Comparison of ENCODE assay signal across 8 cellular contexts in genomic region chr7:149790146-149790548, GRCh38. TPM values are rescaled to one million over a fixed set of nuclear protein-coding genes. Genes with fewer than 3 reads are reported as not detected.
A peak's percentile ranks its signal among the peaks of the same experiment; 100 is the strongest.
DNase-seq lines count a peak whose midpoint lies in the region; ATAC-seq and TF ChIP-seq lines count a peak whose summit lies in the region.

No MANE protein-coding gene starts in this region.

- CTCF ChIA-PET in BJ (lab: Yijun Ruan, JAX) (interaction anchor here (1.6 kb wide), 1 partner anchor 17 kb away, joined by 3 read pairs; no protein-coding TSS in a partner anchor), mammary epithelial cell (lab: Charles Lee; ENCODE audit: low non-redundant PET) (no interaction called here)

- no peaks in the 10 kb centered on the region for H3K9me3 ChIP-seq in HUES64 (ENCODE audit: insufficient read depth, low read depth, low read length)
- H3K9me3 ChIP-seq in mammary epithelial cell (replicated peaks; ENCODE audit: insufficient read depth, low read length), result no peaks in the 10 kb centered on the region

- H3K27me3 ChIP-seq in BJ (ENCODE audit: control insufficient read depth, insufficient read depth, low read length) (no peaks in the 10 kb centered on the region; the same call in none of the 2 replicates), HUES64 (ENCODE audit: insufficient read depth, low read length) (peaks cover 52% of the 10 kb centered on the region), mammary epithelial cell (ENCODE audit: insufficient read depth, low read length) (peaks cover 7% of the 10 kb centered on the region)

- no TSS peak for BruUV-seq in mammary epithelial cell (replicated peaks; lab: Mats Ljungman, UMichigan)

- in situ Hi-C loops in mammary epithelial cell (cut with MboI; ENCODE audit: low sequenced_read_pairs in 2 of 2), result no loop called here

- no peaks in the 10 kb centered on the region for H3K79me2 ChIP-seq in mammary epithelial cell (ENCODE audit: insufficient read depth, low read length)

- no peak overlapping the region for H3K9ac ChIP-seq in HUES64 (ENCODE audit: low read depth, low read length)
- H3K9ac ChIP-seq in mammary epithelial cell (ENCODE audit: insufficient read depth, low read length), result no peak overlapping the region

- no peak overlapping the region for H3K4me3 ChIP-seq in BJ (ENCODE audit: low read depth, low read length)
- peak overlapping the region; percentile 43 for H3K4me3 ChIP-seq in HUES64 (ENCODE audit: low read length)
- no peak overlapping the region for H3K4me3 ChIP-seq in mammary epithelial cell (replicated peaks in 1 of 3; ENCODE audit: insufficient read depth in 1 of 3, low read depth in 2 of 3, low read length in 3 of 3)

- H3K4me2 ChIP-seq in mammary epithelial cell (ENCODE audit: insufficient read depth, low read depth, low read length), result no peak overlapping the region

- dilution Hi-C loops in mammary epithelial cell (cut with HindIII; ENCODE audit: low sequenced_read_pairs), result no loop called here

- H3K36me3 ChIP-seq in BJ (ENCODE audit: control insufficient read depth, insufficient read depth, low read length) (no peaks in the 10 kb centered on the region), HUES64 (ENCODE audit: insufficient read depth, low read length) (no peaks in the 10 kb centered on the region), mammary epithelial cell (ENCODE audit: insufficient read depth, low read length) (no peaks in the 10 kb centered on the region)

- POLR2A ChIA-PET in BJ (lab: Charles Lee), result no interaction called here

- ATAC-seq in GM21423 (IDR thresholded peaks at IDR 0.05; ENCODE audit: unreplicated experiment) (no peak), GM21825 (IDR thresholded peaks at IDR 0.05; ENCODE audit: unreplicated experiment) (no peak), GM21390 (IDR thresholded peaks at IDR 0.05; ENCODE audit: unreplicated experiment) (no peak)

- intact Hi-C loops in mammary epithelial cell (cut with micrococcal nuclease), result no loop called here

- WGBS in HUES64, result 3% methylated on average over 56 of the region's 56 CpGs
- WGBS in mammary epithelial cell (ENCODE audit: low coverage, missing lambda C conversion rate), result 92% methylated on average over 2 of the region's 56 CpGs

- H4K20me1 ChIP-seq in mammary epithelial cell (ENCODE audit: insufficient read depth, low read length), result no peaks in the 10 kb centered on the region

- H3K4me1 ChIP-seq in HUES64 (ENCODE audit: insufficient read depth, low read length), result no peaks in the 10 kb centered on the region
- peaks cover 6% of the 10 kb centered on the region for H3K4me1 ChIP-seq in mammary epithelial cell (ENCODE audit: insufficient read depth, low read length)

- DNase-seq in BJ (ENCODE audit: low read depth) (no peak), mammary epithelial cell (no peak), lung microvascular endothelial cell (ENCODE audit: low read depth in 2 of 2) (peak; percentile 25 to 61), T1000 (lab: John Stamatoyannopoulos, UW) (no peak)

- H2AFZ ChIP-seq in mammary epithelial cell (ENCODE audit: low read depth, low read length), result no peak overlapping the region

- H3K27ac ChIP-seq in HUES64 (ENCODE audit: low read depth, low read length), result no peak overlapping the region
- H3K27ac ChIP-seq in mammary epithelial cell (ENCODE audit: insufficient read depth, low read depth, low read length), result no peak overlapping the region

- TF ChIP-seq CTCF in BJ (IDR thresholded peaks at IDR 0.05; ENCODE audit: insufficient read depth, low read depth, low read length) (0 out of 2 replicates have a peak, but pooled peaks have one; percentile 17), mammary epithelial cell (conservative IDR thresholded peaks at IDR 0.05 in 1 of 2, IDR thresholded peaks at IDR 0.05 in 1 of 2; ENCODE audit: extremely low read depth in 1 of 2, insufficient read depth in 1 of 2, low read depth in 1 of 2, low read length in 2 of 2) (peak; percentile 14 to 38)

RNA-seq across cellular contexts. Expression of gene ZNF467, which starts 16.8 kb away (rescaled TPM):
- polyA plus RNA-seq in BJ (2011; rRNA removed) (0.92 and 1.6 TPM in 2 replicates), mammary epithelial cell (0.28 TPM)
- 0.36 and 0.47 TPM in 2 replicates for polyA minus RNA-seq in BJ (2011; rRNA and poly(A)+ RNA removed)
- 1.0 TPM for polyA plus RNA-seq in HUES64 (2013, experiment 1 of 2)
- polyA plus RNA-seq in HUES64 (2013, experiment 2 of 2), result 1.1 TPM
- total RNA-seq in mammary epithelial cell (1 to 10 TPM in 1 of 2 donors, under 1 TPM in 1; 0.17 to 4.0 TPM), lung microvascular endothelial cell (5.0 and 6.3 TPM in 2 replicates)
- polyA minus RNA-seq in mammary epithelial cell, result not detected

RNA-seq across cellular contexts. Expression of gene ZNF862, which starts 48.0 kb away (rescaled TPM):
- polyA plus RNA-seq in BJ (2011; rRNA removed) (15.7 and 20.4 TPM in 2 replicates), mammary epithelial cell (4.6 TPM)
- 11.8 and 19.2 TPM in 2 replicates for polyA minus RNA-seq in BJ (2011; rRNA and poly(A)+ RNA removed)
- 1.8 TPM for polyA plus RNA-seq in HUES64 (2013, experiment 1 of 2)
- 3.0 TPM for polyA plus RNA-seq in HUES64 (2013, experiment 2 of 2)
- total RNA-seq in mammary epithelial cell (10 to 100 TPM in 1 of 2 donors, 1 to 10 TPM in 1; 9.7 to 10.5 TPM), lung microvascular endothelial cell (5.4 and 6.1 TPM in 2 replicates)
- 1.2 TPM for polyA minus RNA-seq in mammary epithelial cell

Comparison
In these comparisons a context has a peak if more than half of its experiments do, and no peak if none do; other contexts are left out.
1. DNase-seq: peak in lung microvascular endothelial cell (2 of 2); none in BJ (single experiment), mammary epithelial cell (single experiment) and T1000 (single experiment).